In the genomic region with DNA sequence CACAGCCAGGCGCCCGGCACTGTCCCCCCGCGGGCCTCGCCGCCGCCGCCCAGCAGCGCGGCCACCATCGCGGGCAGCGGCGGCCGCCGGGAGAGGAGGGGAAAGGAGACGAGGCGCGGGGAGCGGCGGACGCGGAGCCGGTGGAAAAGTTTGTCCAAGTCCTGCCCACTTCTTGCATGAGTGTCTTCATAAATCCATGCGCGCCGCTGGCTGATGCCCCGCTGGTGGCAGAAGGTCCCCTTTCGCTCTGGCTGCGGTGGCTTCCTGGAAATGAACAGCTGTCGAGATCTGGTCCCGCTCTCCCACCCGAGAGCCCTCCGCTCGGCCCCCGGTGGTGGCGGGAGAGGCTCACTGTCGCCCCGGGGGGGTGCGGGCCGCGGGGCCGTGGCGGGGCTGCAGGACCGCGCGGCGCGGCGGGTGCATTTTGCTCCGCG, we compare ENCODE assay signal across 8 cellular contexts.
DNase-seq lines count a peak whose midpoint lies in the region; ATAC-seq and TF ChIP-seq lines count a peak whose summit lies in the region.

No MANE protein-coding gene starts in this region.

- peak overlapping the region; percentile 40 to 92 for H3K27ac ChIP-seq in coronary artery

- peak; percentile 26 for DNase-seq in T-helper 2 cell treated with Interferon-gamma antibody and Interleukin-4, amounts not matched to agents 5 μg/mL and 100 μg/mL, for 36 hours (ENCODE audit: low spot score)
- DNase-seq in coronary artery (ENCODE audit: low spot score) (peak; percentile 81), memory B cell (ENCODE audit: low spot score in 2 of 2) (no peak)
- peak; percentile 45 to 56 for DNase-seq in stimulated activated naive CD8-positive, alpha-beta T cell treated with anti-CD3 and anti-CD28 coated beads, Interleukin-15, amount 100 ng/mL, for 72 hours

- H3K4me3 Mint-ChIP-seq in T-helper 2 cell treated with Interferon-gamma antibody and Interleukin-4, amounts not matched to agents 5 μg/mL and 100 μg/mL, for 36 hours = peak overlapping the region; percentile 55
- peak overlapping the region; percentile 78 for H3K4me3 Mint-ChIP-seq in memory B cell
- peak overlapping the region; percentile 75 to 84 for H3K4me3 Mint-ChIP-seq in stimulated activated naive CD8-positive, alpha-beta T cell treated with anti-CD3 and anti-CD28 coated beads, Interleukin-15, amount 100 ng/mL, for 72 hours

- TF ChIP-seq CTCF in coronary artery (IDR thresholded peaks at IDR 0.05) = no peak

- H3K9me3 Mint-ChIP-seq in T-helper 2 cell treated with Interferon-gamma antibody and Interleukin-4, amounts not matched to agents 5 μg/mL and 100 μg/mL, for 36 hours = peaks cover 5% of the 10 kb centered on the region
- peaks cover 1% of the 10 kb centered on the region for H3K9me3 Mint-ChIP-seq in memory B cell
- peaks cover 0 to 3% of the 10 kb centered on the region in 2 donors for H3K9me3 Mint-ChIP-seq in stimulated activated naive CD8-positive, alpha-beta T cell treated with anti-CD3 and anti-CD28 coated beads, Interleukin-15, amount 100 ng/mL, for 72 hours

- ATAC-seq in GM18873 (IDR thresholded peaks at IDR 0.05; ENCODE audit: low FRiP score, unreplicated experiment) = peak; percentile 5
- ATAC-seq in HG03159 (IDR thresholded peaks at IDR 0.05; ENCODE audit: unreplicated experiment) = peak; percentile 3
- peak; percentile 6 for ATAC-seq in memory B cell (ENCODE audit: low read depth)
- ATAC-seq in stimulated activated naive CD8-positive, alpha-beta T cell treated with anti-CD3 and anti-CD28 coated beads, Interleukin-15, amount 100 ng/mL, for 72 hours = peak; percentile 13
- ATAC-seq in GM19035 (IDR thresholded peaks at IDR 0.05; ENCODE audit: unreplicated experiment) = no peak
- ATAC-seq in GM18519 (IDR thresholded peaks at IDR 0.05; ENCODE audit: low FRiP score, unreplicated experiment) = no peak

- H3K27me3 Mint-ChIP-seq in T-helper 2 cell treated with Interferon-gamma antibody and Interleukin-4, amounts not matched to agents 5 μg/mL and 100 μg/mL, for 36 hours (ENCODE audit: low read depth) = peaks cover 41% of the 10 kb centered on the region
- peaks cover 7% of the 10 kb centered on the region for H3K27me3 Mint-ChIP-seq in memory B cell
- H3K27me3 Mint-ChIP-seq in stimulated activated naive CD8-positive, alpha-beta T cell treated with anti-CD3 and anti-CD28 coated beads, Interleukin-15, amount 100 ng/mL, for 72 hours = peaks cover 43% of the 10 kb centered on the region

- H3K4me3 ChIP-seq in coronary artery = peak overlapping the region; percentile 88

- no peak overlapping the region for H3K27ac Mint-ChIP-seq in T-helper 2 cell treated with Interferon-gamma antibody and Interleukin-4, amounts not matched to agents 5 μg/mL and 100 μg/mL, for 36 hours
- H3K27ac Mint-ChIP-seq in memory B cell = no peak overlapping the region
- no peak overlapping the region for H3K27ac Mint-ChIP-seq in stimulated activated naive CD8-positive, alpha-beta T cell treated with anti-CD3 and anti-CD28 coated beads, Interleukin-15, amount 100 ng/mL, for 72 hours

- H3K36me3 Mint-ChIP-seq in T-helper 2 cell treated with Interferon-gamma antibody and Interleukin-4, amounts not matched to agents 5 μg/mL and 100 μg/mL, for 36 hours (ENCODE audit: low read depth) = no peaks in the 10 kb centered on the region
- H3K36me3 Mint-ChIP-seq in memory B cell = no peaks in the 10 kb centered on the region

- H3K4me1 Mint-ChIP-seq in T-helper 2 cell treated with Interferon-gamma antibody and Interleukin-4, amounts not matched to agents 5 μg/mL and 100 μg/mL, for 36 hours (ENCODE audit: low read depth) = peaks cover 4% of the 10 kb centered on the region
- peaks cover 9% of the 10 kb centered on the region for H3K4me1 Mint-ChIP-seq in memory B cell
- H3K4me1 Mint-ChIP-seq in stimulated activated naive CD8-positive, alpha-beta T cell treated with anti-CD3 and anti-CD28 coated beads, Interleukin-15, amount 100 ng/mL, for 72 hours = peaks cover 20% of the 10 kb centered on the region

Comparison
In these comparisons a context has a peak if more than half of its experiments do, and no peak if none do; other contexts are left out.
1. ATAC-seq: peak in GM18873 (single experiment), HG03159 (single experiment), memory B cell (single experiment) and stimulated activated naive CD8-positive, alpha-beta T cell treated with anti-CD3 and anti-CD28 coated beads, Interleukin-15, amount 100 ng/mL, for 72 hours (single experiment); none in GM19035 (single experiment) and GM18519 (single experiment).
2. DNase-seq: peak in T-helper 2 cell treated with Interferon-gamma antibody and Interleukin-4, amounts not matched to agents 5 μg/mL and 100 μg/mL, for 36 hours (single experiment), coronary artery (single experiment) and stimulated activated naive CD8-positive, alpha-beta T cell treated with anti-CD3 and anti-CD28 coated beads, Interleukin-15, amount 100 ng/mL, for 72 hours (2 of 2); none in memory B cell (0 of 2).
3. Peak in every context shown above with its lines, with median percentiles within 50 percentile points of each other: H3K4me3 Mint-ChIP-seq.